Comparison of ENCODE assay signal across 16 cellular contexts in the genomic region with DNA sequence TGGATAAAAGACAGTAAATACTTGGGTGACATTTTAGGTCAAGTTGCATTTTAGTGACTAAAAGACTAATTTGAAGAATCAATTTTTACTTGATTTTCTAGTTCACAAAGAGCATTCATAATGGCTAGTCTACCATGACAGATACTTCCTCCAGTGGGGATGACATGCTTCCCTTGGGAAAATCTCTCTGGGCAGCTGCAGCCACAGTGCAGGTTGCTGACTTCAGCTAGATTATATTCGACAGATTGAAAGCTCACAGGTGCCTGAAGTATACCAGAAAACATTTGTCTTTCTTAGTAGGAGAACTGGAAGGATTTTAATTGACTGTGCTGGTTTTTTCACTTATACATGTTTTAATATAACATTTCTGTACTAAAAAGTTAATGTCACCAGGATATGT.
DNase-seq lines count a peak whose midpoint lies in the region; ATAC-seq and TF ChIP-seq lines count a peak whose summit lies in the region.
"Had no signal": no experiment of that assay in that cellular context is flagged by ENCODE, and none has a peak within 500 bp of the region (broad histone marks: within the 10 kb centered on the region; RNA-seq: fewer than 3 reads in every experiment).

No MANE protein-coding gene starts in this region.

- no peak for ATAC-seq in natural killer cell treated with Interleukin-12 subunit alpha and Interleukin-12 subunit beta and Interleukin-15 and Interleukin-18, amount 100 ng/mL, for 72 hours
- ATAC-seq in mucosa of descending colon: no peak
- ATAC-seq: A549; CD8-positive, alpha-beta T cell; HCT116 had no signal

- intact Hi-C loops in mucosa of descending colon (cut with DNase I, micrococcal nuclease): no loop called here

- no peak for TF ChIP-seq CTCF in mucosa of descending colon (IDR thresholded peaks at IDR 0.05)

- H3K27me3 Mint-ChIP-seq in natural killer cell treated with Interleukin-12 subunit alpha and Interleukin-12 subunit beta and Interleukin-15 and Interleukin-18, amount 100 ng/mL, for 72 hours: no peaks in the 10 kb centered on the region

- H3K4me3 Mint-ChIP-seq in natural killer cell treated with Interleukin-12 subunit alpha and Interleukin-12 subunit beta and Interleukin-15 and Interleukin-18, amount 100 ng/mL, for 72 hours: no peak overlapping the region
- H3K4me3 Mint-ChIP-seq: CD8-positive, alpha-beta T cell had no signal

- no peaks in the 10 kb centered on the region for H3K4me1 ChIP-seq in mucosa of descending colon (ENCODE audit: low read depth)
- H3K4me1 ChIP-seq: A549 had no signal

- DNase-seq in NCI-H345 (lab: John Stamatoyannopoulos, UW): peak; percentile 3
- DNase-seq in NCI-H345 treated with DMSO at 0.1 percent for 48 hours (lab: John Stamatoyannopoulos, UW; ENCODE audit: unreplicated experiment): no peak
- DNase-seq in SK-N-DZ (ENCODE audit: low spot score): peak; percentile 5
- DNase-seq in myocyte (ENCODE audit: low read depth): peak; percentile 62
- DNase-seq in superior temporal gyrus (ENCODE audit: extremely low spot score): no peak
- DNase-seq in natural killer cell treated with Interleukin-12 subunit alpha and Interleukin-12 subunit beta and Interleukin-15 and Interleukin-18, amount 100 ng/mL, for 72 hours (ENCODE audit: low spot score): no peak
- DNase-seq in mucosa of descending colon: no peak
- DNase-seq: AML-193; Calu3; CD8-positive, alpha-beta T cell; DMS79 treated with DMSO at 0.1 percent for 48 hours; GF-D8; GOT3; H7 had no signal

- H3K36me3 ChIP-seq in mucosa of descending colon (ENCODE audit: low read depth): no peaks in the 10 kb centered on the region

- H3K9me3 ChIP-seq in mucosa of descending colon: no peaks in the 10 kb centered on the region
- H3K9me3 ChIP-seq: A549 had no signal

- no peak overlapping the region for H3K27ac Mint-ChIP-seq in natural killer cell treated with Interleukin-12 subunit alpha and Interleukin-12 subunit beta and Interleukin-15 and Interleukin-18, amount 100 ng/mL, for 72 hours
- H3K27ac Mint-ChIP-seq: CD8-positive, alpha-beta T cell had no signal

- H3K36me3 Mint-ChIP-seq in natural killer cell treated with Interleukin-12 subunit alpha and Interleukin-12 subunit beta and Interleukin-15 and Interleukin-18, amount 100 ng/mL, for 72 hours: no peaks in the 10 kb centered on the region
- H3K36me3 Mint-ChIP-seq: CD8-positive, alpha-beta T cell had no signal

- H3K9me3 Mint-ChIP-seq in natural killer cell treated with Interleukin-12 subunit alpha and Interleukin-12 subunit beta and Interleukin-15 and Interleukin-18, amount 100 ng/mL, for 72 hours: peaks cover 7% of the 10 kb centered on the region
- H3K9me3 Mint-ChIP-seq: CD8-positive, alpha-beta T cell had no signal

- H3K4me3 ChIP-seq in mucosa of descending colon: no peak overlapping the region
- H3K4me3 ChIP-seq: A549 had no signal

- no peaks in the 10 kb centered on the region for H3K4me1 Mint-ChIP-seq in natural killer cell treated with Interleukin-12 subunit alpha and Interleukin-12 subunit beta and Interleukin-15 and Interleukin-18, amount 100 ng/mL, for 72 hours (ENCODE audit: low read depth in 2 of 2)

Comparison
In these comparisons a context has a peak if more than half of its experiments do, and no peak if none do; other contexts are left out.
1. DNase-seq: peak in NCI-H345 (single experiment), SK-N-DZ (single experiment) and myocyte (single experiment); none in NCI-H345 treated with DMSO at 0.1 percent for 48 hours (single experiment), superior temporal gyrus (single experiment), natural killer cell treated with Interleukin-12 subunit alpha and Interleukin-12 subunit beta and Interleukin-15 and Interleukin-18, amount 100 ng/mL, for 72 hours (single experiment) and mucosa of descending colon (0 of 3).